24 cellular contexts compared by ENCODE assay signal in genomic region chr17:27920569-27920968, GRCh38. TPM values are rescaled to one million over a fixed set of nuclear protein-coding genes. Genes with fewer than 3 reads are reported as not detected.
DNase-seq lines count a peak whose midpoint lies in the region; ATAC-seq and TF ChIP-seq lines count a peak whose summit lies in the region.
"Had no signal": no experiment of that assay in that cellular context is flagged by ENCODE, and none has a peak within 500 bp of the region (broad histone marks: within the 10 kb centered on the region; RNA-seq: fewer than 3 reads in every experiment).

No MANE protein-coding gene starts in this region.

- POLR2A ChIA-PET in SK-N-SH (lab: Yijun Ruan, JAX) = no interaction called here

- peaks cover 0 to 9% of the 10 kb centered on the region in 2 experiments; a peak in 1 of 4 replicates for H3K4me1 ChIP-seq in SK-N-SH (ENCODE audit: control insufficient read depth in 1 of 2, insufficient read depth in 2 of 2, low read depth in 1 of 2, low read length in 1 of 2)
- H3K4me1 ChIP-seq: BLaER1 treated with 17β-estradiol and CSF1 and Interleukin-3, amounts not matched to agents 10 nM and 100 nM; Caco-2; HAP-1 had no signal

- no peak overlapping the region for H2AFZ ChIP-seq in SK-N-SH (ENCODE audit: low read depth)
- H2AFZ ChIP-seq: GM23338 had no signal

- WGBS in SK-N-SH (ENCODE audit: low lambda C conversion rate) = 54% methylated on average over 3 of the region's 3 CpGs

- peak overlapping the region in 1 of 2 experiments; percentile 23; a peak in 1 of 4 replicates for H3K27ac ChIP-seq in SK-N-SH (ENCODE audit: low read depth in 2 of 2, low read length in 1 of 2)
- H3K27ac ChIP-seq: BLaER1 treated with 17β-estradiol and CSF1 and Interleukin-3, amounts not matched to agents 10 nM and 100 nM had no signal

- CTCF ChIA-PET in SK-N-SH (lab: Yijun Ruan, JAX) = interaction anchor here (1.2 kb wide), 1 partner anchor 27 kb away, joined by 4 read pairs; no protein-coding TSS in a partner anchor

- TF ChIP-seq EP300 in SK-N-SH (IDR thresholded peaks at IDR 0.05; ENCODE audit: borderline replicate concordance in 1 of 2, low read depth in 1 of 2, low read length in 1 of 2) = 0 out of 4 replicates have a peak, but pooled peaks of 1 of the 2 experiments have one; percentile 33

- intact Hi-C loops in left ventricle myocardium superior (cut with micrococcal nuclease) = no loop called here

- TF ChIP-seq POLR2A in erythroblast (IDR thresholded peaks at IDR 0.05; ENCODE audit: low read length) = no peak

- no peak for ATAC-seq in SK-N-SH treated with all-trans-retinoic acid at 6 μM for 48 hours
- ATAC-seq in left ventricle myocardium superior = peak; percentile 96
- no peak for ATAC-seq in HG02970 (IDR thresholded peaks at IDR 0.05; ENCODE audit: low FRiP score, unreplicated experiment)
- ATAC-seq: GM23338 had no signal

- no peaks in the 10 kb centered on the region for H3K27me3 ChIP-seq in SK-N-SH (ENCODE audit: insufficient read depth)
- H3K27me3 ChIP-seq: BLaER1 treated with 17β-estradiol and CSF1 and Interleukin-3, amounts not matched to agents 10 nM and 100 nM had no signal

- no peak for TF ChIP-seq CTCF in SK-N-SH (IDR thresholded peaks at IDR 0.05)

- TF ChIP-seq RAD21 in SK-N-SH (IDR thresholded peaks at IDR 0.05; ENCODE audit: low read length) = no peak

- H3K9me3 ChIP-seq in SK-N-SH = no peaks in the 10 kb centered on the region
- H3K9me3 ChIP-seq: Caco-2, HAP-1 had no signal

- no peak overlapping the region for H3K4me3 ChIP-seq in SK-N-SH (ENCODE audit: low read depth in 2 of 2, low read length in 1 of 2)
- H3K4me3 ChIP-seq: BLaER1 treated with 17β-estradiol and CSF1 and Interleukin-3, amounts not matched to agents 10 nM and 100 nM; GM23338; HAP-1 had no signal

- peak; percentile 22 for DNase-seq in SK-N-SH
- DNase-seq in erythroblast (lab: John Stamatoyannopoulos, UW) = peak; percentile 43 to 64
- peak; percentile 53 for DNase-seq in left ventricle myocardium superior
- peak; percentile 42 for DNase-seq in pons (ENCODE audit: low spot score)
- no peak for DNase-seq in stimulated activated naive CD4-positive, alpha-beta T cell treated with Interleukin-2 at 50 U/mL for 16 hours (lab: John Stamatoyannopoulos, UW)
- DNase-seq in activated CD4-positive, alpha-beta T cell treated with anti-CD3 and anti-CD28 coated beads for 1 hour = no peak
- DNase-seq: 8988T; CD4-positive, alpha-beta memory T cell; DMS 273 treated with DMSO at 0.1 percent for 48 hours; DMS79 treated with DMSO at 0.1 percent for 48 hours; Kasumi-1; NCI-H1694; NCI-H2081; NCI-H2171; NCI-H345; NCI-H524; NCI-H774; SHP77 had no signal

- no peaks in the 10 kb centered on the region for H3F3A ChIP-seq in SK-N-SH (replicated peaks; ENCODE audit: insufficient read depth)

- no peaks in the 10 kb centered on the region for H4K20me1 ChIP-seq in SK-N-SH (ENCODE audit: insufficient read depth)
- H4K20me1 ChIP-seq: BLaER1 treated with 17β-estradiol and CSF1 and Interleukin-3, amounts not matched to agents 10 nM and 100 nM had no signal

- no peaks in the 10 kb centered on the region for H3K36me3 ChIP-seq in SK-N-SH (replicated peaks in 1 of 2; ENCODE audit: control insufficient read depth in 1 of 2, insufficient read depth in 2 of 2, low read length in 1 of 2)
- H3K36me3 ChIP-seq: BLaER1 treated with 17β-estradiol and CSF1 and Interleukin-3, amounts not matched to agents 10 nM and 100 nM; HAP-1 had no signal

- H3K4me2 ChIP-seq in SK-N-SH = no peak overlapping the region
- H3K4me2 ChIP-seq: BLaER1 treated with 17β-estradiol and CSF1 and Interleukin-3, amounts not matched to agents 10 nM and 100 nM; GM23338 had no signal

- H3K9me2 ChIP-seq in SK-N-SH = no peaks in the 10 kb centered on the region

- H3K9ac ChIP-seq in SK-N-SH = no peak overlapping the region
- H3K9ac ChIP-seq: BLaER1 treated with 17β-estradiol and CSF1 and Interleukin-3, amounts not matched to agents 10 nM and 100 nM had no signal

- no peaks in the 10 kb centered on the region for H3K79me2 ChIP-seq in SK-N-SH (ENCODE audit: insufficient read depth)

TF ChIP-seq in SK-N-SH, 30 proteins besides CTCF, POLR2A, EP300 and RAD21 (continues in another document):
- TF ChIP-seq MEF2A (IDR thresholded peaks at IDR 0.05; ENCODE audit: borderline replicate concordance, low read depth) = no peak
- TF ChIP-seq ZBTB33 (IDR thresholded peaks at IDR 0.05; ENCODE audit: borderline replicate concordance, low read depth) = no peak
- no peak for TF ChIP-seq YY1 (IDR thresholded peaks at IDR 0.05; ENCODE audit: low read depth)
- TF ChIP-seq TCF12 (IDR thresholded peaks at IDR 0.05) = no peak
- no peak for TF ChIP-seq FOXJ3 (CRISPR knock-in tag; IDR thresholded peaks at IDR 0.05)
- TF ChIP-seq RCOR1 (IDR thresholded peaks at IDR 0.05; ENCODE audit: low read length) = no peak
- no peak for TF ChIP-seq RXRA (IDR thresholded peaks at IDR 0.05; ENCODE audit: borderline replicate concordance, low read depth)
- no peak for TF ChIP-seq GATA2 (CRISPR knock-in tag; IDR thresholded peaks at IDR 0.05)
- TF ChIP-seq, protein P1, sequence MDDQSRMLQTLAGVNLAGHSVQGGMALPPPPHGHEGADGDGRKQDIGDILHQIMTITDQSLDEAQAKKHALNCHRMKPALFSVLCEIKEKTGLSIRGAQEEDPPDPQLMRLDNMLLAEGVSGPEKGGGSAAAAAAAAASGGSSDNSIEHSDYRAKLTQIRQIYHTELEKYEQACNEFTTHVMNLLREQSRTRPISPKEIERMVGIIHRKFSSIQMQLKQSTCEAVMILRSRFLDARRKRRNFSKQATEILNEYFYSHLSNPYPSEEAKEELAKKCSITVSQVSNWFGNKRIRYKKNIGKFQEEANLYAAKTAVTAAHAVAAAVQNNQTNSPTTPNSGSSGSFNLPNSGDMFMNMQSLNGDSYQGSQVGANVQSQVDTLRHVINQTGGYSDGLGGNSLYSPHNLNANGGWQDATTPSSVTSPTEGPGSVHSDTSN (IDR thresholded peaks at IDR 0.05) = no peak
- no peak for TF ChIP-seq CHD2 (IDR thresholded peaks at IDR 0.05; ENCODE audit: low read length, partially characterized antibody)
- no peak for TF ChIP-seq NFIC (IDR thresholded peaks at IDR 0.05; ENCODE audit: borderline replicate concordance)
- TF ChIP-seq SMC3 (IDR thresholded peaks at IDR 0.05; ENCODE audit: low read depth, low read length) = no peak

TF ChIP-seq in SK-N-SH treated with all-trans-retinoic acid at 6 μM for 48 hours, 23 proteins besides CTCF, POLR2A, EP300 and RAD21 (continues in another document):
- TF ChIP-seq PATZ1 (CRISPR knock-in tag; IDR thresholded peaks at IDR 0.05; ENCODE audit: borderline replicate concordance) (no peak), ZNF8 (CRISPR knock-in tag; IDR thresholded peaks at IDR 0.05) (no peak), CREB5 (CRISPR knock-in tag; IDR thresholded peaks at IDR 0.05; ENCODE audit: low read depth) (no peak), TOX (CRISPR knock-in tag; IDR thresholded peaks at IDR 0.05; ENCODE audit: borderline replicate concordance) (no peak), ARNTL (CRISPR knock-in tag; IDR thresholded peaks at IDR 0.05; ENCODE audit: borderline replicate concordance, low read depth) (no peak), BACH2 (CRISPR knock-in tag; IDR thresholded peaks at IDR 0.05; ENCODE audit: borderline replicate concordance) (no peak)
- TF ChIP-seq, protein P2, sequence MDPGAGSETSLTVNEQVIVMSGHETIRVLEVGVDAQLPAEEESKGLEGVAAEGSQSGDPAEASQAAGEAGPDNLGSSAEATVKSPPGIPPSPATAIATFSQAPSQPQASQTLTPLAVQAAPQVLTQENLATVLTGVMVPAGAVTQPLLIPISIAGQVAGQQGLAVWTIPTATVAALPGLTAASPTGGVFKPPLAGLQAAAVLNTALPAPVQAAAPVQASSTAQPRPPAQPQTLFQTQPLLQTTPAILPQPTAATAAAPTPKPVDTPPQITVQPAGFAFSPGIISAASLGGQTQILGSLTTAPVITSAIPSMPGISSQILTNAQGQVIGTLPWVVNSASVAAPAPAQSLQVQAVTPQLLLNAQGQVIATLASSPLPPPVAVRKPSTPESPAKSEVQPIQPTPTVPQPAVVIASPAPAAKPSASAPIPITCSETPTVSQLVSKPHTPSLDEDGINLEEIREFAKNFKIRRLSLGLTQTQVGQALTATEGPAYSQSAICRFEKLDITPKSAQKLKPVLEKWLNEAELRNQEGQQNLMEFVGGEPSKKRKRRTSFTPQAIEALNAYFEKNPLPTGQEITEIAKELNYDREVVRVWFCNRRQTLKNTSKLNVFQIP (CRISPR knock-in tag; IDR thresholded peaks at IDR 0.05; ENCODE audit: borderline replicate concordance, low read depth) = no peak

RNA-seq across cellular contexts. Expression of gene LYRM9, which starts 27.4 kb away (rescaled TPM):
- polyA plus RNA-seq in SK-N-SH (2012; rRNA removed) = 4.6 and 5.7 TPM in 2 replicates
- polyA plus RNA-seq in SK-N-SH (2012; cell fraction: cytosol; rRNA removed) = 4.3 and 4.9 TPM in 2 replicates
- polyA plus RNA-seq in SK-N-SH (2012; cell fraction: nucleus; rRNA removed) = 14.7 and 22.4 TPM in 2 replicates
- 7.0 TPM for total RNA-seq in left ventricle myocardium superior

Comparison
In these comparisons a context has a peak if more than half of its experiments do, and no peak if none do; other contexts are left out.
1. DNase-seq: peak in SK-N-SH (single experiment), erythroblast (2 of 2), left ventricle myocardium superior (single experiment) and pons (single experiment); none in stimulated activated naive CD4-positive, alpha-beta T cell treated with Interleukin-2 at 50 U/mL for 16 hours (single experiment) and activated CD4-positive, alpha-beta T cell treated with anti-CD3 and anti-CD28 coated beads for 1 hour (single experiment).